25 cellular contexts compared by ENCODE assay signal in the genomic region with DNA sequence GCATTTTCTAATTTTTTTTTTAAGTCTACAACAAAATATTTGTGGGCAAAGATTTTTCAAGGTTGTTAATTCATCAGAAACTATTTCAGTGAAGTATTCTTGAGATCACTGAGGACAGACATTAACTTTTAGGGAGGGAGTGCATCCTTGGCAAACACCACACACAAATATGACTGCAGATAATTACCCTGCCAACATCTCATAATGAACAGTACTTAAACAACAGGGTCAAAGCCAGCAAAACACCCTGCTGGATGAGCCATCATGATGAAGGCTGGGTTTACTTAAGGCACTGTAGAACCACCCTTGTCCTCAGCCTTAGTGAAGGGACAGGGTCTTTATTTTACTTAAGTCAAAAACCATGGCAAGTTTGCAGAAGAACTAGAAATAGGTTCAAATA. TPM values are rescaled to one million over a fixed set of nuclear protein-coding genes. Genes with fewer than 3 reads are reported as not detected.
DNase-seq lines count a peak whose midpoint lies in the region; ATAC-seq and TF ChIP-seq lines count a peak whose summit lies in the region.
"Had no signal": no experiment of that assay in that cellular context is flagged by ENCODE, and none has a peak within 500 bp of the region (broad histone marks: within the 10 kb centered on the region; RNA-seq: fewer than 3 reads in every experiment).

No MANE protein-coding gene starts in this region.

- POLR2A ChIA-PET in Caco-2 (lab: Charles Lee), result no interaction called here

- ATAC-seq in omental fat pad (ENCODE audit: low FRiP score), result peak; percentile 32
- ATAC-seq: activated naive CD4-positive, alpha-beta T cell treated with anti-CD3 and anti-CD28 coated beads, Interleukin-2, amount 50 U/mL, for 72 hours; activated T-helper 17 cell treated with anti-CD3 and anti-CD28 coated beads, Interleukin-2, amount 50 U/mL, for 72 hours had no signal

- no peak overlapping the region for H3K4me3 Mint-ChIP-seq in Caco-2 (ENCODE audit: unreplicated experiment)
- H3K4me3 Mint-ChIP-seq: activated T-helper 17 cell treated with anti-CD3 and anti-CD28 coated beads, Interleukin-2, amount 50 U/mL, for 72 hours; CD8-positive, alpha-beta memory T cell had no signal

- H3K9me3 Mint-ChIP-seq in Caco-2 (ENCODE audit: unreplicated experiment), result no peaks in the 10 kb centered on the region
- H3K9me3 Mint-ChIP-seq: activated naive CD4-positive, alpha-beta T cell treated with anti-CD3 and anti-CD28 coated beads, Interleukin-2, amount 50 U/mL, for 72 hours; activated T-helper 17 cell treated with anti-CD3 and anti-CD28 coated beads, Interleukin-2, amount 50 U/mL, for 72 hours; CD8-positive, alpha-beta memory T cell had no signal

- CTCF ChIA-PET in Caco-2 (lab: Charles Lee), result no interaction called here

- H3K36me3 Mint-ChIP-seq in Caco-2 (ENCODE audit: insufficient read depth, unreplicated experiment), result peaks cover 5% of the 10 kb centered on the region

- peaks cover 14% of the 10 kb centered on the region for H3K4me1 Mint-ChIP-seq in Caco-2 (ENCODE audit: low read depth, unreplicated experiment)

- no peak overlapping the region for H3K4me3 ChIP-seq in adipocyte (ENCODE audit: low read length)
- no peak overlapping the region for H3K4me3 ChIP-seq in Caco-2 (ENCODE audit: low read depth, low read length)
- no peak overlapping the region for H3K4me3 ChIP-seq in HAP-1
- H3K4me3 ChIP-seq: upper lobe of left lung had no signal

- BruUV-seq in Caco-2 (replicated peaks; lab: Mats Ljungman, UMichigan), result no TSS peak

- H3K9me3 ChIP-seq in adipocyte (ENCODE audit: control insufficient read depth, low read length), result no peaks in the 10 kb centered on the region
- H3K9me3 ChIP-seq in Caco-2, result no peaks in the 10 kb centered on the region
- no peaks in the 10 kb centered on the region for H3K9me3 ChIP-seq in HAP-1
- H3K9me3 ChIP-seq: upper lobe of left lung had no signal

- TF ChIP-seq CTCF in omental fat pad (IDR thresholded peaks at IDR 0.05), result no peak
- TF ChIP-seq CTCF in Caco-2 (IDR thresholded peaks at IDR 0.05; ENCODE audit: insufficient read depth in 1 of 2, low read depth in 1 of 2, low read length in 1 of 2, severe bottlenecking in 1 of 2, unreplicated experiment in 1 of 2), result no peak

- H3K4me1 ChIP-seq in adipocyte (ENCODE audit: control insufficient read depth, insufficient read depth, low read length) (peaks cover 39% of the 10 kb centered on the region), Caco-2 (no peaks in the 10 kb centered on the region; the same call in 1 of the 2 replicates), HAP-1 (no peaks in the 10 kb centered on the region; the same call in 1 of the 2 replicates)

- H3K27me3 ChIP-seq in adipocyte (replicated peaks; ENCODE audit: control insufficient read depth, insufficient read depth, low read length) (no peaks in the 10 kb centered on the region), Caco-2 (replicated peaks; ENCODE audit: control insufficient read depth, insufficient read depth, low read length) (no peaks in the 10 kb centered on the region), HAP-1 (ENCODE audit: low read depth) (no peaks in the 10 kb centered on the region)
- H3K27me3 ChIP-seq: dorsolateral prefrontal cortex, upper lobe of left lung had no signal

- in situ Hi-C loops in HAP-1 (cut with MboI; ENCODE audit: low sequenced_read_pairs), result no loop called here

- intact Hi-C loops in Caco-2 (cut with micrococcal nuclease; ENCODE audit: unreplicated experiment), result loop anchor here (2.0 to 5.0 kb wide), 3 partner anchors 67 to 115 kb away; no protein-coding TSS in a partner anchor

- peak overlapping the region; percentile 1 for H3K9ac ChIP-seq in adipocyte (ENCODE audit: low read length)

- H3K27me3 Mint-ChIP-seq in Caco-2 (ENCODE audit: insufficient read depth, unreplicated experiment), result no peaks in the 10 kb centered on the region
- H3K27me3 Mint-ChIP-seq: activated T-helper 17 cell treated with anti-CD3 and anti-CD28 coated beads, Interleukin-2, amount 50 U/mL, for 72 hours; CD8-positive, alpha-beta memory T cell had no signal

- peak; percentile 51 for DNase-seq in NCI-H748 (lab: John Stamatoyannopoulos, UW; ENCODE audit: unreplicated experiment)
- no peak for DNase-seq in NCI-H748 treated with DMSO at 0.1 percent for 48 hours (lab: John Stamatoyannopoulos, UW)
- peak; percentile 12 for DNase-seq in NCI-H2029 (lab: John Stamatoyannopoulos, UW)
- no peak for DNase-seq in adipocyte (ENCODE audit: low read depth)
- DNase-seq in omental fat pad (ENCODE audit: low spot score), result no peak
- no peak for DNase-seq in stimulated activated naive CD4-positive, alpha-beta T cell treated with Interleukin-2 at 50 U/mL for 16 hours (lab: John Stamatoyannopoulos, UW)
- no peak for DNase-seq in Caco-2
- DNase-seq in HAP-1 (ENCODE audit: low spot score in 2 of 2), result no peak
- DNase-seq: CD8-positive, alpha-beta memory T cell; DMS53; dorsolateral prefrontal cortex; KBM-7; kidney; mammary epithelial cell; MM.1S; NCI-H187 treated with DMSO at 0.1 percent for 48 hours; NCI-H446 treated with DMSO at 0.1 percent for 48 hours; small intestine; stimulated activated CD4-positive, alpha-beta T cell treated with anti-CD3 and anti-CD28 coated beads, Interleukin-1b, Interleukin-23, amount 100 ng/mL, for 48 hours; substantia nigra; T-helper 2 cell; upper lobe of left lung; WERI-Rb-1 had no signal

- peaks cover 4% of the 10 kb centered on the region for H3K36me3 ChIP-seq in adipocyte (ENCODE audit: control insufficient read depth, insufficient read depth, low read length, severe bottlenecking)
- H3K36me3 ChIP-seq in Caco-2 (ENCODE audit: control insufficient read depth, insufficient read depth, low read length), result no peaks in the 10 kb centered on the region
- no peaks in the 10 kb centered on the region for H3K36me3 ChIP-seq in HAP-1 (replicated peaks)
- H3K36me3 ChIP-seq: WERI-Rb-1 had no signal

- no peak overlapping the region for H3K27ac Mint-ChIP-seq in Caco-2 (ENCODE audit: unreplicated experiment)
- H3K27ac Mint-ChIP-seq: activated T-helper 17 cell treated with anti-CD3 and anti-CD28 coated beads, Interleukin-2, amount 50 U/mL, for 72 hours; CD8-positive, alpha-beta memory T cell had no signal

RNA-seq across cellular contexts. Expression of a gene that starts 28.4 kb away (rescaled TPM):
- total RNA-seq in omental fat pad, result 10 to 100 TPM; 21.5 to 31.9 (median 28.6) TPM
- 23.7 and 24.9 TPM in 2 replicates for total RNA-seq in Caco-2 (2022)

Comparison
In these comparisons a context has a peak if more than half of its experiments do, and no peak if none do; other contexts are left out.
1. DNase-seq: peak in NCI-H748 (single experiment) and NCI-H2029 (single experiment); none in NCI-H748 treated with DMSO at 0.1 percent for 48 hours (single experiment), adipocyte (single experiment), omental fat pad (single experiment), stimulated activated naive CD4-positive, alpha-beta T cell treated with Interleukin-2 at 50 U/mL for 16 hours (single experiment), Caco-2 (0 of 2) and HAP-1 (0 of 2).